ENCODE assay signal across 1 cellular context in genomic region chr2:12044857-12045256, GRCh38.
TF ChIP-seq lines count a peak whose summit lies in the region.

No MANE protein-coding gene starts in this region.

TF ChIP-seq in GM12878, 131 proteins besides CTCF, POLR2A, EP300 and RAD21 (continued from another document and continues in another):
- no peak for TF ChIP-seq ELK1 (IDR thresholded peaks at IDR 0.05; ENCODE audit: low read depth, low read length)
- no peak for TF ChIP-seq ZNF274 (IDR thresholded peaks at IDR 0.05; ENCODE audit: insufficient read depth, insufficient read length)
- TF ChIP-seq NFIC (IDR thresholded peaks at IDR 0.05; ENCODE audit: low read depth, low read length) = no peak
- no peak for TF ChIP-seq KDM1A (IDR thresholded peaks at IDR 0.05; ENCODE audit: borderline replicate concordance)
- TF ChIP-seq TCF7 (IDR thresholded peaks at IDR 0.05; ENCODE audit: borderline replicate concordance) = no peak
- TF ChIP-seq CUX1 (IDR thresholded peaks at IDR 0.05; ENCODE audit: insufficient replicate concordance, low read depth, low read length) = no peak
- TF ChIP-seq MXI1 (IDR thresholded peaks at IDR 0.05; ENCODE audit: low read depth, low read length) = no peak
- no peak for TF ChIP-seq POLR2AphosphoS5 (IDR thresholded peaks at IDR 0.05; ENCODE audit: low read length)
- TF ChIP-seq KAT2A (conservative IDR thresholded peaks at IDR 0.05; ENCODE audit: control insufficient read depth, low read depth, low read length) = no peak
- TF ChIP-seq GATAD2B (conservative IDR thresholded peaks at IDR 0.05; ENCODE audit: low read depth) = no peak
- no peak for TF ChIP-seq NRF1 (conservative IDR thresholded peaks at IDR 0.05; ENCODE audit: low read depth, low read length)
- no peak for TF ChIP-seq MYC (IDR thresholded peaks at IDR 0.05; ENCODE audit: insufficient read depth, insufficient read length, insufficient replicate concordance, low read length, severe bottlenecking)
- TF ChIP-seq RBBP5 (conservative IDR thresholded peaks at IDR 0.05) = no peak
- no peak for TF ChIP-seq SP1 (IDR thresholded peaks at IDR 0.05; ENCODE audit: low read depth, low read length)
- TF ChIP-seq ESRRA (IDR thresholded peaks at IDR 0.05; ENCODE audit: low read length) = no peak
- TF ChIP-seq EED (IDR thresholded peaks at IDR 0.05; ENCODE audit: low read depth) = 0 out of 2 replicates have a peak, but pooled peaks have one; percentile 37
- TF ChIP-seq TCF3 (IDR thresholded peaks at IDR 0.05; ENCODE audit: borderline replicate concordance, insufficient read depth, low read depth, low read length) = no peak
- TF ChIP-seq SUZ12 (IDR thresholded peaks at IDR 0.05; ENCODE audit: unreplicated experiment) = no peak
- TF ChIP-seq POU2F2 (IDR thresholded peaks at IDR 0.05; ENCODE audit: borderline replicate concordance, low read depth, low read length) = 0 out of 3 replicates have a peak, but pooled peaks have one; percentile 51
- no peak for TF ChIP-seq ZNF24 (IDR thresholded peaks at IDR 0.05)
- no peak for TF ChIP-seq RELA (IDR thresholded peaks at IDR 0.05; ENCODE audit: borderline replicate concordance, partially characterized antibody)
- TF ChIP-seq MYB (IDR thresholded peaks at IDR 0.05; ENCODE audit: borderline replicate concordance, low read depth, low read length) = no peak
- no peak for TF ChIP-seq PAX8 (IDR thresholded peaks at IDR 0.05)
- no peak for TF ChIP-seq SIX5 (IDR thresholded peaks at IDR 0.05; ENCODE audit: low read depth, low read length, severe bottlenecking)
- no peak for TF ChIP-seq PRDM15 (CRISPR knock-in tag; IDR thresholded peaks at IDR 0.05)
- TF ChIP-seq CBFB (IDR thresholded peaks at IDR 0.05; ENCODE audit: low read depth) = no peak
- TF ChIP-seq E2F8 (IDR thresholded peaks at IDR 0.05; ENCODE audit: low read depth, partially characterized antibody) = no peak
- no peak for TF ChIP-seq CHD1 (IDR thresholded peaks at IDR 0.05; ENCODE audit: low read depth, low read length)
- TF ChIP-seq ZNF687 (IDR thresholded peaks at IDR 0.05) = no peak
- TF ChIP-seq BCL3 (IDR thresholded peaks at IDR 0.05; ENCODE audit: borderline replicate concordance, insufficient read depth, low read depth, low read length, poor library complexity, severe bottlenecking) = no peak
- TF ChIP-seq EGR1 (IDR thresholded peaks at IDR 0.05; ENCODE audit: borderline replicate concordance in 1 of 2, low read depth in 2 of 2, low read length in 2 of 2) = no peak
- no peak for TF ChIP-seq LARP7 (IDR thresholded peaks at IDR 0.05)
- no peak for TF ChIP-seq USF1 (IDR thresholded peaks at IDR 0.05; ENCODE audit: borderline replicate concordance, extremely low read length, insufficient read depth, low read depth, low read length)
- TF ChIP-seq FOS (IDR thresholded peaks at IDR 0.05; ENCODE audit: borderline replicate concordance, extremely low read depth, insufficient read length) = no peak
- no peak for TF ChIP-seq CEBPB (IDR thresholded peaks at IDR 0.05; ENCODE audit: borderline replicate concordance in 1 of 2, low read depth in 2 of 2, low read length in 2 of 2)
- TF ChIP-seq SIN3A (IDR thresholded peaks at IDR 0.05; ENCODE audit: low read depth, low read length) = no peak
- no peak for TF ChIP-seq NFXL1 (IDR thresholded peaks at IDR 0.05; ENCODE audit: borderline replicate concordance)
- TF ChIP-seq ZNF207 (IDR thresholded peaks at IDR 0.05; ENCODE audit: borderline replicate concordance) = no peak
- 0 out of 2 replicates have a peak, but pooled peaks have one; percentile 5 for TF ChIP-seq YY1 (IDR thresholded peaks at IDR 0.05; ENCODE audit: low read depth, low read length)
- TF ChIP-seq SMARCA5 (IDR thresholded peaks at IDR 0.05) = no peak
- no peak for TF ChIP-seq HDGF (IDR thresholded peaks at IDR 0.05)
- no peak; a peak in 1 of 4 replicates for TF ChIP-seq IKZF2 (IDR thresholded peaks at IDR 0.05)
